ENCODE assay signal across 1 cellular context in the genomic region with DNA sequence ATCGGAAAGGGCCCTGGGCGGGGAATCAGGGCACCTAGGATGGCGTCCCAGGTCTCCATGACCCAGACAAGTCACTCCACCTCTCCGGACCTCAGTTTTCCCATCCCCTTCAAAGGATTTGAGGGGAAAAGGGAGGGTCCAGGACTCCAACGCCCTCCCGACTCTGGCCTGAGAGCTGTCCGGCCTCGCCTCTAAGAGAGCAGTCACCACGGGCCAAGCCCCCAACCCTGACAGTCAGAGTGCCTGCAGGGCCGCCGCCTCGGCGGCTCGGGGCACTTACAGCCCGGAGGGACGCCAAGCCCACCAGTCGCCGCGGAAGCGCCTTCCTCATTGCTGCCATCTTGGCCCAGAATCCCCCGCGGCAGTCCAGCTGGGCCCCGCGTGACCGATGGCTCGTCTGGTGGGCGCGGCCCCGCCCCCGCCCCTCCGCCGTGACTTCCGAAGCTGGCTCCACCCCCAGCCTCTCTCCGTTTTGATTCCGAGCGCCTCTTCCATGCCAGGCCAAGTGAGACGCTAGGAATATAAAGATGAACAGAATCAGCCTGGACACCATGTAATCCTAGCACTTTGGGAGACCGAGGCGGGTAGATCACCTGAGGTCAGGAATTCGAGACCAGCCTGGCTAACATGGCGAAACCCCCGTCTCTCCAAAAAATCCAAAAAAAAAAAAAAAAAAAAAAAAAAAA.
TF ChIP-seq lines count a peak whose summit lies in the region.

A gene (minus strand): TSS at position 354 of the 686 bp plus-strand sequence. CDS start 14 bp downstream, at position 340.

TF ChIP-seq in GM12878, 131 proteins besides CTCF, POLR2A, EP300 and RAD21 (continued from another document):
- TF ChIP-seq, protein P1, sequence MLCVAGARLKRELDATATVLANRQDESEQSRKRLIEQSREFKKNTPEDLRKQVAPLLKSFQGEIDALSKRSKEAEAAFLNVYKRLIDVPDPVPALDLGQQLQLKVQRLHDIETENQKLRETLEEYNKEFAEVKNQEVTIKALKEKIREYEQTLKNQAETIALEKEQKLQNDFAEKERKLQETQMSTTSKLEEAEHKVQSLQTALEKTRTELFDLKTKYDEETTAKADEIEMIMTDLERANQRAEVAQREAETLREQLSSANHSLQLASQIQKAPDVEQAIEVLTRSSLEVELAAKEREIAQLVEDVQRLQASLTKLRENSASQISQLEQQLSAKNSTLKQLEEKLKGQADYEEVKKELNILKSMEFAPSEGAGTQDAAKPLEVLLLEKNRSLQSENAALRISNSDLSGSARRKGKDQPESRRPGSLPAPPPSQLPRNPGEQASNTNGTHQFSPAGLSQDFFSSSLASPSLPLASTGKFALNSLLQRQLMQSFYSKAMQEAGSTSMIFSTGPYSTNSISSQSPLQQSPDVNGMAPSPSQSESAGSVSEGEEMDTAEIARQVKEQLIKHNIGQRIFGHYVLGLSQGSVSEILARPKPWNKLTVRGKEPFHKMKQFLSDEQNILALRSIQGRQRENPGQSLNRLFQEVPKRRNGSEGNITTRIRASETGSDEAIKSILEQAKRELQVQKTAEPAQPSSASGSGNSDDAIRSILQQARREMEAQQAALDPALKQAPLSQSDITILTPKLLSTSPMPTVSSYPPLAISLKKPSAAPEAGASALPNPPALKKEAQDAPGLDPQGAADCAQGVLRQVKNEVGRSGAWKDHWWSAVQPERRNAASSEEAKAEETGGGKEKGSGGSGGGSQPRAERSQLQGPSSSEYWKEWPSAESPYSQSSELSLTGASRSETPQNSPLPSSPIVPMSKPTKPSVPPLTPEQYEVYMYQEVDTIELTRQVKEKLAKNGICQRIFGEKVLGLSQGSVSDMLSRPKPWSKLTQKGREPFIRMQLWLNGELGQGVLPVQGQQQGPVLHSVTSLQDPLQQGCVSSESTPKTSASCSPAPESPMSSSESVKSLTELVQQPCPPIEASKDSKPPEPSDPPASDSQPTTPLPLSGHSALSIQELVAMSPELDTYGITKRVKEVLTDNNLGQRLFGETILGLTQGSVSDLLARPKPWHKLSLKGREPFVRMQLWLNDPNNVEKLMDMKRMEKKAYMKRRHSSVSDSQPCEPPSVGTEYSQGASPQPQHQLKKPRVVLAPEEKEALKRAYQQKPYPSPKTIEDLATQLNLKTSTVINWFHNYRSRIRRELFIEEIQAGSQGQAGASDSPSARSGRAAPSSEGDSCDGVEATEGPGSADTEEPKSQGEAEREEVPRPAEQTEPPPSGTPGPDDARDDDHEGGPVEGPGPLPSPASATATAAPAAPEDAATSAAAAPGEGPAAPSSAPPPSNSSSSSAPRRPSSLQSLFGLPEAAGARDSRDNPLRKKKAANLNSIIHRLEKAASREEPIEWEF (IDR thresholded peaks at IDR 0.05; ENCODE audit: insufficient replicate concordance, low read depth, low read length) = peak; percentile 53
- TF ChIP-seq, protein P2, sequence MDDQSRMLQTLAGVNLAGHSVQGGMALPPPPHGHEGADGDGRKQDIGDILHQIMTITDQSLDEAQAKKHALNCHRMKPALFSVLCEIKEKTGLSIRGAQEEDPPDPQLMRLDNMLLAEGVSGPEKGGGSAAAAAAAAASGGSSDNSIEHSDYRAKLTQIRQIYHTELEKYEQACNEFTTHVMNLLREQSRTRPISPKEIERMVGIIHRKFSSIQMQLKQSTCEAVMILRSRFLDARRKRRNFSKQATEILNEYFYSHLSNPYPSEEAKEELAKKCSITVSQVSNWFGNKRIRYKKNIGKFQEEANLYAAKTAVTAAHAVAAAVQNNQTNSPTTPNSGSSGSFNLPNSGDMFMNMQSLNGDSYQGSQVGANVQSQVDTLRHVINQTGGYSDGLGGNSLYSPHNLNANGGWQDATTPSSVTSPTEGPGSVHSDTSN (IDR thresholded peaks at IDR 0.05; ENCODE audit: insufficient replicate concordance, low read depth, low read length) = peak; percentile 76
- TF ChIP-seq, protein P3, sequence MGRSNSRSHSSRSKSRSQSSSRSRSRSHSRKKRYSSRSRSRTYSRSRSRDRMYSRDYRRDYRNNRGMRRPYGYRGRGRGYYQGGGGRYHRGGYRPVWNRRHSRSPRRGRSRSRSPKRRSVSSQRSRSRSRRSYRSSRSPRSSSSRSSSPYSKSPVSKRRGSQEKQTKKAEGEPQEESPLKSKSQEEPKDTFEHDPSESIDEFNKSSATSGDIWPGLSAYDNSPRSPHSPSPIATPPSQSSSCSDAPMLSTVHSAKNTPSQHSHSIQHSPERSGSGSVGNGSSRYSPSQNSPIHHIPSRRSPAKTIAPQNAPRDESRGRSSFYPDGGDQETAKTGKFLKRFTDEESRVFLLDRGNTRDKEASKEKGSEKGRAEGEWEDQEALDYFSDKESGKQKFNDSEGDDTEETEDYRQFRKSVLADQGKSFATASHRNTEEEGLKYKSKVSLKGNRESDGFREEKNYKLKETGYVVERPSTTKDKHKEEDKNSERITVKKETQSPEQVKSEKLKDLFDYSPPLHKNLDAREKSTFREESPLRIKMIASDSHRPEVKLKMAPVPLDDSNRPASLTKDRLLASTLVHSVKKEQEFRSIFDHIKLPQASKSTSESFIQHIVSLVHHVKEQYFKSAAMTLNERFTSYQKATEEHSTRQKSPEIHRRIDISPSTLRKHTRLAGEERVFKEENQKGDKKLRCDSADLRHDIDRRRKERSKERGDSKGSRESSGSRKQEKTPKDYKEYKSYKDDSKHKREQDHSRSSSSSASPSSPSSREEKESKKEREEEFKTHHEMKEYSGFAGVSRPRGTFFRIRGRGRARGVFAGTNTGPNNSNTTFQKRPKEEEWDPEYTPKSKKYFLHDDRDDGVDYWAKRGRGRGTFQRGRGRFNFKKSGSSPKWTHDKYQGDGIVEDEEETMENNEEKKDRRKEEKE (IDR thresholded peaks at IDR 0.05) = no peak
- TF ChIP-seq ZNF207 (IDR thresholded peaks at IDR 0.05; ENCODE audit: borderline replicate concordance) (0 out of 2 replicates have a peak, but pooled peaks have one; percentile 33), POLR2AphosphoS5 (IDR thresholded peaks at IDR 0.05; ENCODE audit: low read length) (peak; percentile 97), LARP7 (IDR thresholded peaks at IDR 0.05) (peak; percentile 85), TCF12 (IDR thresholded peaks at IDR 0.05; ENCODE audit: low read depth, low read length) (peak; percentile 94), KDM1A (IDR thresholded peaks at IDR 0.05; ENCODE audit: borderline replicate concordance) (no peak), BMI1 (IDR thresholded peaks at IDR 0.05; ENCODE audit: borderline replicate concordance) (no peak), IKZF2 (IDR thresholded peaks at IDR 0.05) (peak in 1 of 2 experiments; percentile 26; a peak in 1 of 4 replicates), SREBF1 (IDR thresholded peaks at IDR 0.05; ENCODE audit: low read length) (0 out of 2 replicates have a peak, but pooled peaks have one; percentile 18), PAX8 (IDR thresholded peaks at IDR 0.05) (no peak), SMAD5 (IDR thresholded peaks at IDR 0.05; ENCODE audit: low read depth) (peak; percentile 87)
- TF ChIP-seq, protein P4, sequence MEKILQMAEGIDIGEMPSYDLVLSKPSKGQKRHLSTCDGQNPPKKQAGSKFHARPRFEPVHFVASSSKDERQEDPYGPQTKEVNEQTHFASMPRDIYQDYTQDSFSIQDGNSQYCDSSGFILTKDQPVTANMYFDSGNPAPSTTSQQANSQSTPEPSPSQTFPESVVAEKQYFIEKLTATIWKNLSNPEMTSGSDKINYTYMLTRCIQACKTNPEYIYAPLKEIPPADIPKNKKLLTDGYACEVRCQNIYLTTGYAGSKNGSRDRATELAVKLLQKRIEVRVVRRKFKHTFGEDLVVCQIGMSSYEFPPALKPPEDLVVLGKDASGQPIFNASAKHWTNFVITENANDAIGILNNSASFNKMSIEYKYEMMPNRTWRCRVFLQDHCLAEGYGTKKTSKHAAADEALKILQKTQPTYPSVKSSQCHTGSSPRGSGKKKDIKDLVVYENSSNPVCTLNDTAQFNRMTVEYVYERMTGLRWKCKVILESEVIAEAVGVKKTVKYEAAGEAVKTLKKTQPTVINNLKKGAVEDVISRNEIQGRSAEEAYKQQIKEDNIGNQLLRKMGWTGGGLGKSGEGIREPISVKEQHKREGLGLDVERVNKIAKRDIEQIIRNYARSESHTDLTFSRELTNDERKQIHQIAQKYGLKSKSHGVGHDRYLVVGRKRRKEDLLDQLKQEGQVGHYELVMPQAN (conservative IDR thresholded peaks at IDR 0.05) = peak; percentile 87
- TF ChIP-seq, protein P5, sequence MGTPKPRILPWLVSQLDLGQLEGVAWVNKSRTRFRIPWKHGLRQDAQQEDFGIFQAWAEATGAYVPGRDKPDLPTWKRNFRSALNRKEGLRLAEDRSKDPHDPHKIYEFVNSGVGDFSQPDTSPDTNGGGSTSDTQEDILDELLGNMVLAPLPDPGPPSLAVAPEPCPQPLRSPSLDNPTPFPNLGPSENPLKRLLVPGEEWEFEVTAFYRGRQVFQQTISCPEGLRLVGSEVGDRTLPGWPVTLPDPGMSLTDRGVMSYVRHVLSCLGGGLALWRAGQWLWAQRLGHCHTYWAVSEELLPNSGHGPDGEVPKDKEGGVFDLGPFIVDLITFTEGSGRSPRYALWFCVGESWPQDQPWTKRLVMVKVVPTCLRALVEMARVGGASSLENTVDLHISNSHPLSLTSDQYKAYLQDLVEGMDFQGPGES (IDR thresholded peaks at IDR 0.05) = no peak
- TF ChIP-seq, protein P6, sequence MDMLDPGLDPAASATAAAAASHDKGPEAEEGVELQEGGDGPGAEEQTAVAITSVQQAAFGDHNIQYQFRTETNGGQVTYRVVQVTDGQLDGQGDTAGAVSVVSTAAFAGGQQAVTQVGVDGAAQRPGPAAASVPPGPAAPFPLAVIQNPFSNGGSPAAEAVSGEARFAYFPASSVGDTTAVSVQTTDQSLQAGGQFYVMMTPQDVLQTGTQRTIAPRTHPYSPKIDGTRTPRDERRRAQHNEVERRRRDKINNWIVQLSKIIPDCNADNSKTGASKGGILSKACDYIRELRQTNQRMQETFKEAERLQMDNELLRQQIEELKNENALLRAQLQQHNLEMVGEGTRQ (IDR thresholded peaks at IDR 0.05; ENCODE audit: borderline replicate concordance, low read depth, low read length) = peak; percentile 77
